Comparison of ENCODE assay signal across 20 cellular contexts in genomic region chr7:67522504-67522903, GRCh38.
DNase-seq lines count a peak whose midpoint lies in the region; TF ChIP-seq lines count a peak whose summit lies in the region.
"Had no signal": no experiment of that assay in that cellular context is flagged by ENCODE, and none has a peak within 500 bp of the region (broad histone marks: within the 10 kb centered on the region; RNA-seq: fewer than 3 reads in every experiment).

No MANE protein-coding gene starts in this region.

- H3K27me3 ChIP-seq in WERI-Rb-1 (ENCODE audit: insufficient read depth, low read depth, severe bottlenecking) = no peaks in the 10 kb centered on the region
- H3K27me3 ChIP-seq in endodermal cell (ENCODE audit: control insufficient read depth, insufficient read depth, low read length, poor library complexity, severe bottlenecking) = no peaks in the 10 kb centered on the region
- H3K27me3 ChIP-seq: BE2C, BLaER1 had no signal

- H3K27ac ChIP-seq in WERI-Rb-1 (no peak overlapping the region), endodermal cell (ENCODE audit: low read depth, low read length) (no peak overlapping the region)
- H3K27ac ChIP-seq: 22Rv1, A549, BLaER1 had no signal

- DNase-seq in NCI-H748 (lab: John Stamatoyannopoulos, UW; ENCODE audit: unreplicated experiment) (peak; percentile 15), NCI-H748 treated with DMSO at 0.1 percent for 48 hours (lab: John Stamatoyannopoulos, UW) (no peak), WERI-Rb-1 (peak; percentile 20), endodermal cell (peak; percentile 57), DMS 273 (lab: John Stamatoyannopoulos, UW; ENCODE audit: unreplicated experiment) (no peak), NCI-H2107 (lab: John Stamatoyannopoulos, UW) (no peak), immature natural killer cell (no peak)
- DNase-seq: BE2C; C1 segment of cervical spinal cord; CD4-positive, alpha-beta memory T cell; CD4-positive, CD25-positive, alpha-beta regulatory T cell; CD8-positive, alpha-beta memory T cell; COR-L47; DMS79 treated with DMSO at 0.1 percent for 48 hours; GDM1 had no signal

- TF ChIP-seq CTCF in WERI-Rb-1 (IDR thresholded peaks at IDR 0.05; ENCODE audit: low read depth, low read length) = no peak
- TF ChIP-seq CTCF in endodermal cell (conservative IDR thresholded peaks at IDR 0.05) = no peak

- no peak overlapping the region for H3K27ac Mint-ChIP-seq in endodermal cell
- H3K27ac Mint-ChIP-seq in immature natural killer cell = no peak overlapping the region
- H3K27ac Mint-ChIP-seq: CD14-positive monocyte; CD4-positive, alpha-beta memory T cell; CD4-positive, CD25-positive, alpha-beta regulatory T cell; CD8-positive, alpha-beta memory T cell had no signal

- H3K36me3 ChIP-seq in WERI-Rb-1 (no peaks in the 10 kb centered on the region), endodermal cell (ENCODE audit: control insufficient read depth, insufficient read depth, low read length) (no peaks in the 10 kb centered on the region)
- H3K36me3 ChIP-seq: BE2C, BLaER1 had no signal

- H3K9ac ChIP-seq in endodermal cell (ENCODE audit: extremely low read depth, low read length, poor library complexity, severe bottlenecking) = no peak overlapping the region
- H3K9ac ChIP-seq: BLaER1 had no signal

- peaks cover 10% of the 10 kb centered on the region for H3K36me3 Mint-ChIP-seq in endodermal cell (ENCODE audit: low read depth)
- no peaks in the 10 kb centered on the region for H3K36me3 Mint-ChIP-seq in immature natural killer cell
- H3K36me3 Mint-ChIP-seq: CD14-positive monocyte; CD4-positive, alpha-beta memory T cell; CD4-positive, CD25-positive, alpha-beta regulatory T cell; CD8-positive, alpha-beta memory T cell had no signal

- H3K9me3 Mint-ChIP-seq in endodermal cell (peaks cover 57% of the 10 kb centered on the region), immature natural killer cell (peaks cover 0 to 10% (median under 1%) of the 10 kb centered on the region in 6 donors)

- H3K9me3 ChIP-seq in WERI-Rb-1 (ENCODE audit: severe bottlenecking) (no peaks in the 10 kb centered on the region), endodermal cell (ENCODE audit: control insufficient read depth, low read length) (peaks cover 63% of the 10 kb centered on the region)
- H3K9me3 ChIP-seq: A549, BE2C, BLaER1 had no signal

- H3K4me3 ChIP-seq in WERI-Rb-1 (ENCODE audit: low read depth, low read length) (no peak overlapping the region), endodermal cell (ENCODE audit: low read length) (peak overlapping the region; percentile 30)
- H3K4me3 ChIP-seq: A549, BLaER1, GM12878 had no signal

- no peaks in the 10 kb centered on the region for H3K4me1 ChIP-seq in endodermal cell (ENCODE audit: control insufficient read depth, insufficient read depth, low read length)
- H3K4me1 ChIP-seq: A549 had no signal

- H3K27me3 Mint-ChIP-seq in endodermal cell (ENCODE audit: insufficient read depth) (peaks cover 4% of the 10 kb centered on the region), immature natural killer cell (ENCODE audit: low read depth in 3 of 3) (no peaks in the 10 kb centered on the region)
- H3K27me3 Mint-ChIP-seq: CD4-positive, CD25-positive, alpha-beta regulatory T cell had no signal

- H3K4me3 Mint-ChIP-seq in endodermal cell = no peak overlapping the region
- H3K4me3 Mint-ChIP-seq in immature natural killer cell = no peak overlapping the region
- H3K4me3 Mint-ChIP-seq: CD14-positive monocyte; CD4-positive, alpha-beta memory T cell; CD4-positive, CD25-positive, alpha-beta regulatory T cell; CD8-positive, alpha-beta memory T cell had no signal

- WGBS in endodermal cell (ENCODE audit: insufficient coverage in 1 of 2, insufficient read length in 1 of 2), 2 experiments = 71 to 82% methylated on average over 3 of the region's 3 CpGs

- peaks cover 27% of the 10 kb centered on the region for H3K4me1 Mint-ChIP-seq in endodermal cell
- H3K4me1 Mint-ChIP-seq in immature natural killer cell = no peaks in the 10 kb centered on the region
- H3K4me1 Mint-ChIP-seq: CD14-positive monocyte; CD4-positive, alpha-beta memory T cell; CD4-positive, CD25-positive, alpha-beta regulatory T cell; CD8-positive, alpha-beta memory T cell had no signal

Comparison
In these comparisons a context has a peak if more than half of its experiments do, and no peak if none do; other contexts are left out.
1. DNase-seq: peak in NCI-H748 (single experiment), WERI-Rb-1 (single experiment) and endodermal cell (single experiment); none in NCI-H748 treated with DMSO at 0.1 percent for 48 hours (single experiment), DMS 273 (single experiment), NCI-H2107 (single experiment) and immature natural killer cell (0 of 3).